In the genomic region with DNA sequence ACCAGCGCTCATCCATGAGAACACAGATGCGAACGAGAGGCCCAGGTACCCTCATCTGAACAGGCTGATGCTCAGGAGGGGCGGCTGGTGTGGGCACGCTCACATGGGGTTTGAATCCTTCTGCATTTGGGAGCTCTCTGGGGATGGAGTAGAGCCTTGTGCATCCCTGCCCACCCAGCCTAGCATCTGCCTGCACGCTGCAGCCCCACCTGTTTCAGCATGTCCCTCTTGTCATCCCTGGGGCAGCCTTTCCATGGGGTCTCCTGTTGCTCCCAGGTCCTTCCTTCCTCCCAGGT, we compare ENCODE assay signal across 19 cellular contexts. TPM values are rescaled to one million over a fixed set of nuclear protein-coding genes. Genes with fewer than 3 reads are reported as not detected.
DNase-seq lines count a peak whose midpoint lies in the region; ATAC-seq and TF ChIP-seq lines count a peak whose summit lies in the region.
"Had no signal": no experiment of that assay in that cellular context is flagged by ENCODE, and none has a peak within 500 bp of the region (broad histone marks: within the 10 kb centered on the region; RNA-seq: fewer than 3 reads in every experiment).

No MANE protein-coding gene starts in this region.

- H3K79me2 ChIP-seq in DND-41 (ENCODE audit: insufficient read depth, low read length) = no peaks in the 10 kb centered on the region

- no peak overlapping the region for H2AFZ ChIP-seq in DND-41 (ENCODE audit: low read depth, low read length)

- no peaks in the 10 kb centered on the region for H3K36me3 Mint-ChIP-seq in glutamatergic neuron (ENCODE audit: unreplicated experiment)
- H3K36me3 Mint-ChIP-seq in stimulated activated effector memory CD8-positive, alpha-beta T cell treated with anti-CD3 and anti-CD28 coated beads, Interleukin-12 subunit alpha, Interleukin-12 subunit beta, amount 100 ng/mL, for 72 hours = peaks cover 24% of the 10 kb centered on the region

- peaks cover 2% of the 10 kb centered on the region for H3K4me1 Mint-ChIP-seq in glutamatergic neuron (ENCODE audit: low read depth, unreplicated experiment)
- H3K4me1 Mint-ChIP-seq in stimulated activated effector memory CD8-positive, alpha-beta T cell treated with anti-CD3 and anti-CD28 coated beads, Interleukin-12 subunit alpha, Interleukin-12 subunit beta, amount 100 ng/mL, for 72 hours = peaks cover 56% of the 10 kb centered on the region

- H3K27ac Mint-ChIP-seq in glutamatergic neuron (ENCODE audit: unreplicated experiment) = peak overlapping the region; percentile 48
- peak overlapping the region; percentile 74 for H3K27ac Mint-ChIP-seq in stimulated activated effector memory CD8-positive, alpha-beta T cell treated with anti-CD3 and anti-CD28 coated beads, Interleukin-12 subunit alpha, Interleukin-12 subunit beta, amount 100 ng/mL, for 72 hours

- no peak overlapping the region for H3K4me2 ChIP-seq in DND-41 (ENCODE audit: insufficient read depth, low read length)
- H3K4me2 ChIP-seq: A549, BLaER1 had no signal

- peak; percentile 15; the same call in 1 of the 3 replicates for ATAC-seq in DND-41 (ENCODE audit: insufficient read depth, low read depth)
- ATAC-seq in stimulated activated effector memory CD8-positive, alpha-beta T cell treated with anti-CD3 and anti-CD28 coated beads, Interleukin-12 subunit alpha, Interleukin-12 subunit beta, amount 100 ng/mL, for 72 hours = no peak
- no peak for ATAC-seq in Right ventricle myocardium superior (ENCODE audit: poor library complexity)
- ATAC-seq in HG02610 (IDR thresholded peaks at IDR 0.05; ENCODE audit: unreplicated experiment) = no peak

- H3K27me3 Mint-ChIP-seq in glutamatergic neuron (ENCODE audit: unreplicated experiment) = peaks cover 1% of the 10 kb centered on the region
- H3K27me3 Mint-ChIP-seq: CD4-positive, alpha-beta memory T cell had no signal

- H3K4me3 ChIP-seq in DND-41 (ENCODE audit: low read depth in 1 of 2, low read length in 2 of 2) = no peak overlapping the region
- H3K4me3 ChIP-seq in SJCRH30 = no peak overlapping the region
- H3K4me3 ChIP-seq: A549, BLaER1, SJSA1 had no signal

- H3K4me1 ChIP-seq in DND-41 (ENCODE audit: insufficient read depth, low read length) (no peaks in the 10 kb centered on the region), SJCRH30 (no peaks in the 10 kb centered on the region)
- H3K4me1 ChIP-seq: A549, SJSA1 had no signal

- H3K27ac ChIP-seq in DND-41 (ENCODE audit: low read length) = no peak overlapping the region
- no peak overlapping the region for H3K27ac ChIP-seq in SJCRH30
- H3K27ac ChIP-seq: A549, BLaER1, HL-60, RWPE1, SJSA1 had no signal

- peaks cover 5% of the 10 kb centered on the region for H3K9me3 Mint-ChIP-seq in glutamatergic neuron (ENCODE audit: unreplicated experiment)
- H3K9me3 Mint-ChIP-seq in stimulated activated effector memory CD8-positive, alpha-beta T cell treated with anti-CD3 and anti-CD28 coated beads, Interleukin-12 subunit alpha, Interleukin-12 subunit beta, amount 100 ng/mL, for 72 hours = no peaks in the 10 kb centered on the region
- H3K9me3 Mint-ChIP-seq: CD4-positive, alpha-beta memory T cell had no signal

- H3K9ac ChIP-seq in DND-41 (ENCODE audit: low read depth, low read length) = no peak overlapping the region
- H3K9ac ChIP-seq: BLaER1 had no signal

- H3K36me3 ChIP-seq in DND-41 (ENCODE audit: insufficient read depth, low read length) (peaks cover 27% of the 10 kb centered on the region), SJCRH30 (peaks cover 41% of the 10 kb centered on the region)
- H3K36me3 ChIP-seq: SJSA1 had no signal

- DNase-seq in DND-41 (no peak), SJCRH30 (peak; percentile 26 to 44), glutamatergic neuron (no peak), Right ventricle myocardium superior (no peak), NCI-H146 (lab: John Stamatoyannopoulos, UW) (no peak)
- no peak for DNase-seq in stimulated activated effector memory CD8-positive, alpha-beta T cell treated with anti-CD3 and anti-CD28 coated beads, Interleukin-12 subunit alpha, Interleukin-12 subunit beta, amount 100 ng/mL, for 72 hours (ENCODE audit: low spot score in 2 of 2)
- DNase-seq: CD4-positive, alpha-beta memory T cell; MM.1S; NCI-H1092 treated with DMSO at 0.1 percent for 48 hours; NCI-H1694; NCI-H2107; NCI-H345; NCI-H524 treated with DMSO at 0.1 percent for 48 hours had no signal

- H3K27me3 ChIP-seq in DND-41 (ENCODE audit: insufficient read depth, low read length, poor library complexity) (no peaks in the 10 kb centered on the region), SJCRH30 (no peaks in the 10 kb centered on the region)
- H3K27me3 ChIP-seq: BLaER1, SJSA1 had no signal

- no peak overlapping the region for H3K4me3 Mint-ChIP-seq in glutamatergic neuron (ENCODE audit: unreplicated experiment)
- H3K4me3 Mint-ChIP-seq in stimulated activated effector memory CD8-positive, alpha-beta T cell treated with anti-CD3 and anti-CD28 coated beads, Interleukin-12 subunit alpha, Interleukin-12 subunit beta, amount 100 ng/mL, for 72 hours = no peak overlapping the region
- H3K4me3 Mint-ChIP-seq: CD4-positive, alpha-beta memory T cell had no signal

- intact Hi-C loops in Right ventricle myocardium superior (cut with DNase I) = no loop called here

- H3K9me3 ChIP-seq in DND-41 (ENCODE audit: insufficient read depth, low read length, severe bottlenecking) = no peaks in the 10 kb centered on the region
- no peaks in the 10 kb centered on the region for H3K9me3 ChIP-seq in SJCRH30 (replicated peaks)
- H3K9me3 ChIP-seq: A549, BLaER1, SJSA1 had no signal

- H4K20me1 ChIP-seq in DND-41 (ENCODE audit: insufficient read depth, low read length) = no peaks in the 10 kb centered on the region

- TF ChIP-seq CTCF in DND-41 (IDR thresholded peaks at IDR 0.05; ENCODE audit: borderline replicate concordance, extremely low read depth, low read length, poor library complexity, severe bottlenecking) (no peak), glutamatergic neuron (IDR thresholded peaks at IDR 0.05; ENCODE audit: partially characterized antibody, unreplicated experiment) (no peak)

RNA-seq across cellular contexts. Expression of a gene that starts 25.9 kb away (rescaled TPM):
- 40.6 and 41.9 TPM in 2 replicates for total RNA-seq in SJCRH30 (2014; rRNA removed; shearing (Covaris generic))
- total RNA-seq in glutamatergic neuron (ENCODE audit: unreplicated experiment) (58.2 TPM), Right ventricle myocardium superior (10.2 TPM)

RNA-seq across cellular contexts. Expression of a gene that starts 46.4 kb away (rescaled TPM):
- 25.5 and 26.1 TPM in 2 replicates for total RNA-seq in SJCRH30 (2014; rRNA removed; shearing (Covaris generic))
- total RNA-seq in glutamatergic neuron (ENCODE audit: unreplicated experiment) = 14.3 TPM
- total RNA-seq in Right ventricle myocardium superior = 4.4 TPM

Comparison
In these comparisons a context has a peak if more than half of its experiments do, and no peak if none do; other contexts are left out.
1. DNase-seq: peak in SJCRH30 (2 of 2); none in DND-41 (single experiment), glutamatergic neuron (single experiment), stimulated activated effector memory CD8-positive, alpha-beta T cell treated with anti-CD3 and anti-CD28 coated beads, Interleukin-12 subunit alpha, Interleukin-12 subunit beta, amount 100 ng/mL, for 72 hours (0 of 2), Right ventricle myocardium superior (single experiment) and NCI-H146 (single experiment).